8 cellular contexts compared by ENCODE assay signal in the genomic region with DNA sequence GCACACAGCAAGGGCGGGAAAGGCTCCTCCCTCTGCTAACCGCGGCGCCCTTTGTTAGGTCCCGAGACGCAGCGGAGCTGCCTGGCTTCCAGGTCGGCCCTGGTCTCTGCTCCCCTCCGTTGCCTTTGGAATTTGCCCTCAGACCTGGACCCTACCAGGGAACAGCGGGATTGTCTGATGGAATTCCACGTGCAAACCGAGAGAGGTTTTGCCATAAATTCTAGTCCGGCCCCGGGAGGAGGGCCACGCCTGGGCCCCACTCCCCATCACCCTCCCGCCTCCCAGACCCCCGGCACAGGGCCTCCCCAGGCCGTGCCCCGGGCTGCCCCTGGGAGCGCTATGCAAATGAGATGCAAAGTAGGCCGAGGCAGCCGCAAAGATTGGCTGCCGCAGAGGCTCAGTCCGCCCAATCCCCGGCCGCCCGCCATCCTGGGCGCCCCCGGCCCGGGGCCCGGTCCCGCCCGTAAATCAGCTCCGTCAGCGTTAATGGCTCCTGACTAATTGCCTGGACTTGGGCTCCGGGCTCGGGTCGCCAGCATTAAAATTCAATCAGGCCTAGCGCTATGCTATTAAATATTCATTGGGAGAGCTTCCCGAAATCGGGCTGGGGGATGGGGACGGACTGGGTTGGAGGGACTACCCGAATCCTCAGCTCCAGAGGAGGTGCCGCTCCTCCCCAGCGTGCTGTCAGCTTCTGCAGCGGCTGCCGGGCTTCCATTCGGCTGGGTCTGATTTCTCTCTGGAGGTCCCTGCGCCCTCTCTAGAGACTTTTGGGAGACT. TPM values are rescaled to one million over a fixed set of nuclear protein-coding genes. Genes with fewer than 3 reads are reported as not detected.
A peak's percentile ranks its signal among the peaks of the same experiment; 100 is the strongest.
DNase-seq lines count a peak whose midpoint lies in the region; ATAC-seq lines count a peak whose summit lies in the region.
"Had no signal": no experiment of that assay in that cellular context is flagged by ENCODE, and none has a peak within 500 bp of the region (broad histone marks: within the 10 kb centered on the region; RNA-seq: fewer than 3 reads in every experiment).

No MANE protein-coding gene starts in this region.

- H3K4me3 ChIP-seq in iPS-11a (ENCODE audit: low read depth, low read length) (peak overlapping the region; percentile 46), skeletal muscle tissue (ENCODE audit: low read length in 3 of 3) (peak overlapping the region; percentile 40 to 63 (median 45))

- ATAC-seq in GM19395 (IDR thresholded peaks at IDR 0.05; ENCODE audit: unreplicated experiment): no peak

- no peak overlapping the region for H3K4me3 Mint-ChIP-seq in activated naive CD4-positive, alpha-beta T cell treated with anti-CD3 and anti-CD28 coated beads, Interleukin-2, amount 10 ng/mL, durations not matched to agents 7 days and 5 days

- H3K9me3 Mint-ChIP-seq in activated naive CD4-positive, alpha-beta T cell treated with anti-CD3 and anti-CD28 coated beads, Interleukin-2, amount 10 ng/mL, durations not matched to agents 7 days and 5 days: no peaks in the 10 kb centered on the region

- H3K9me3 ChIP-seq in skeletal muscle tissue (ENCODE audit: control insufficient read depth in 3 of 3, low read length in 3 of 3): no peaks in the 10 kb centered on the region

- peaks cover 7 to 14% (median 13%) of the 10 kb centered on the region in 3 donors for H3K4me1 ChIP-seq in skeletal muscle tissue (ENCODE audit: control insufficient read depth in 3 of 3, insufficient read depth in 3 of 3, low read length in 3 of 3)

- no peaks in the 10 kb centered on the region for H3K36me3 Mint-ChIP-seq in activated naive CD4-positive, alpha-beta T cell treated with anti-CD3 and anti-CD28 coated beads, Interleukin-2, amount 10 ng/mL, durations not matched to agents 7 days and 5 days

- peak overlapping the region in 1 of 3 donors; percentile 16 for H3K9ac ChIP-seq in skeletal muscle tissue (ENCODE audit: low read depth in 1 of 3, low read length in 3 of 3)

- peak; percentile 88 for DNase-seq in HuH-7.5 (ENCODE audit: low spot score)
- peak; percentile 30 for DNase-seq in activated naive CD4-positive, alpha-beta T cell treated with anti-CD3 and anti-CD28 coated beads, Interleukin-2, amount 10 ng/mL, durations not matched to agents 7 days and 5 days
- no peak for DNase-seq in AML-193 (lab: John Stamatoyannopoulos, UW)
- DNase-seq in SKM-1 treated with dmso at 0.1 percent for 144 hours (lab: John Stamatoyannopoulos, UW; ENCODE audit: unreplicated experiment): no peak

- CTCF ChIA-PET in activated naive CD4-positive, alpha-beta T cell treated with anti-CD3 and anti-CD28 coated beads, Interleukin-2, amount 10 ng/mL, durations not matched to agents 7 days and 5 days (lab: Charles Lee): interaction anchor here (4.2 kb wide), 1 partner anchor 10 kb away, joined by 27 read pairs; no protein-coding TSS in a partner anchor

- no peak overlapping the region for H3K27ac ChIP-seq in skeletal muscle tissue (ENCODE audit: low read depth, low read length)

- peaks cover 12% of the 10 kb centered on the region for H3K4me1 Mint-ChIP-seq in activated naive CD4-positive, alpha-beta T cell treated with anti-CD3 and anti-CD28 coated beads, Interleukin-2, amount 10 ng/mL, durations not matched to agents 7 days and 5 days

- H3K36me3 ChIP-seq in skeletal muscle tissue (ENCODE audit: control insufficient read depth in 3 of 3, insufficient read depth in 3 of 3, low read length in 3 of 3): no peaks in the 10 kb centered on the region

- H3K27me3 Mint-ChIP-seq in activated naive CD4-positive, alpha-beta T cell treated with anti-CD3 and anti-CD28 coated beads, Interleukin-2, amount 10 ng/mL, durations not matched to agents 7 days and 5 days: peaks cover 88% of the 10 kb centered on the region

- peaks cover 21 to 44% (median 34%) of the 10 kb centered on the region in 3 donors for H3K27me3 ChIP-seq in skeletal muscle tissue (ENCODE audit: control insufficient read depth in 3 of 3, insufficient read depth in 3 of 3, low read length in 3 of 3)

- H3K27ac Mint-ChIP-seq in activated naive CD4-positive, alpha-beta T cell treated with anti-CD3 and anti-CD28 coated beads, Interleukin-2, amount 10 ng/mL, durations not matched to agents 7 days and 5 days: no peak overlapping the region

RNA-seq across cellular contexts. Expression of gene FIGNL2, which starts 15.6 kb away (rescaled TPM):
- total RNA-seq in skeletal muscle tissue: 1.0 TPM

RNA-seq across cellular contexts. Expression of gene ANKRD33, which starts 23.8 kb away (rescaled TPM):
- total RNA-seq in skeletal muscle tissue: not detected
- total RNA-seq: NCI-H460 had no signal

RNA-seq across cellular contexts. Expression of gene ACVRL1, which starts 43.2 kb away (rescaled TPM):
- 56.9 TPM for total RNA-seq in skeletal muscle tissue
- total RNA-seq: NCI-H460 had no signal

Comparison
In these comparisons a context has a peak if more than half of its experiments do, and no peak if none do; other contexts are left out.
1. DNase-seq: peak in HuH-7.5 (single experiment) and activated naive CD4-positive, alpha-beta T cell treated with anti-CD3 and anti-CD28 coated beads, Interleukin-2, amount 10 ng/mL, durations not matched to agents 7 days and 5 days (single experiment); none in AML-193 (0 of 2) and SKM-1 treated with dmso at 0.1 percent for 144 hours (single experiment).